In the genomic region with DNA sequence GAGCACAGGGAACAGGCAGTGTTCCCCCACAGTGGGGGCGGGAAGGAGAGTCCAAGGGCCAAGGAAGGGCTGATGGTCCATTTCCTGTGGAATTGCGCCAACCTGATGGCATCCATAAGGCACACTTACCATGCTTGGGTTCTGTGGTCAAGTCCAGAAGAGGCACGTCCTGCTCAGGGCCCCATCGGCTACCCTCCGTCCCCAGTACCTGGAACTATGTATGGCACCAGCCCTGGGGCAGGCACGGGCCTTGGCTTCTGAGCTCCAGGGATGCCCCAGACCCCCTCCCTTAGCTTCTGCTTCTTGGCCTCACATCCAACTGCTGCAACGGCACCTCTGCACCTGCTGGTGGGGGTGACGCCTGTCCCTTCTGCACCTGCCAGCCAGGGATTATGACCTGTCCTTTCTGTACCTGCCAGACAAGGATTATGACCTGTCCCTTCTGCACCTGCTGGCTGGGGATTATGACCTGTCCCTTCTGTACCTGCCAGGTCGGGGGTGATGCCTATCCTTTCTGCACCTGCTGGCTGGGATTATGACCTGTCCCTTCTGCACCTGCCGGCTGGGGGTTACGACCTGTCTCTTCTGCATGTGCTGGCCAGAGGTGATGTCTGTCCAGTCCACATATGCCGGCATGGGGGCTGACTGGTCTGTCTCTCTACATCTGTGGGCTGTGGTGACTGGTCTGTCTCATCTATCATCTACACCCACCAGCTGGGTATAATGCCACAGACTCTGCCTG, we compare ENCODE assay signal across 2 cellular contexts.
TF ChIP-seq lines count a peak whose summit lies in the region.

No MANE protein-coding gene starts in this region.

TF ChIP-seq in GM23338, 12 proteins besides CTCF, POLR2A, EP300 and RAD21 (continues in another document):
- TF ChIP-seq CREB1 (CRISPR knock-in tag; IDR thresholded peaks at IDR 0.05; ENCODE audit: low read depth): no peak
- TF ChIP-seq POLR2AphosphoS5 (IDR thresholded peaks at IDR 0.05; ENCODE audit: low read depth): no peak
- TF ChIP-seq, protein P1, sequence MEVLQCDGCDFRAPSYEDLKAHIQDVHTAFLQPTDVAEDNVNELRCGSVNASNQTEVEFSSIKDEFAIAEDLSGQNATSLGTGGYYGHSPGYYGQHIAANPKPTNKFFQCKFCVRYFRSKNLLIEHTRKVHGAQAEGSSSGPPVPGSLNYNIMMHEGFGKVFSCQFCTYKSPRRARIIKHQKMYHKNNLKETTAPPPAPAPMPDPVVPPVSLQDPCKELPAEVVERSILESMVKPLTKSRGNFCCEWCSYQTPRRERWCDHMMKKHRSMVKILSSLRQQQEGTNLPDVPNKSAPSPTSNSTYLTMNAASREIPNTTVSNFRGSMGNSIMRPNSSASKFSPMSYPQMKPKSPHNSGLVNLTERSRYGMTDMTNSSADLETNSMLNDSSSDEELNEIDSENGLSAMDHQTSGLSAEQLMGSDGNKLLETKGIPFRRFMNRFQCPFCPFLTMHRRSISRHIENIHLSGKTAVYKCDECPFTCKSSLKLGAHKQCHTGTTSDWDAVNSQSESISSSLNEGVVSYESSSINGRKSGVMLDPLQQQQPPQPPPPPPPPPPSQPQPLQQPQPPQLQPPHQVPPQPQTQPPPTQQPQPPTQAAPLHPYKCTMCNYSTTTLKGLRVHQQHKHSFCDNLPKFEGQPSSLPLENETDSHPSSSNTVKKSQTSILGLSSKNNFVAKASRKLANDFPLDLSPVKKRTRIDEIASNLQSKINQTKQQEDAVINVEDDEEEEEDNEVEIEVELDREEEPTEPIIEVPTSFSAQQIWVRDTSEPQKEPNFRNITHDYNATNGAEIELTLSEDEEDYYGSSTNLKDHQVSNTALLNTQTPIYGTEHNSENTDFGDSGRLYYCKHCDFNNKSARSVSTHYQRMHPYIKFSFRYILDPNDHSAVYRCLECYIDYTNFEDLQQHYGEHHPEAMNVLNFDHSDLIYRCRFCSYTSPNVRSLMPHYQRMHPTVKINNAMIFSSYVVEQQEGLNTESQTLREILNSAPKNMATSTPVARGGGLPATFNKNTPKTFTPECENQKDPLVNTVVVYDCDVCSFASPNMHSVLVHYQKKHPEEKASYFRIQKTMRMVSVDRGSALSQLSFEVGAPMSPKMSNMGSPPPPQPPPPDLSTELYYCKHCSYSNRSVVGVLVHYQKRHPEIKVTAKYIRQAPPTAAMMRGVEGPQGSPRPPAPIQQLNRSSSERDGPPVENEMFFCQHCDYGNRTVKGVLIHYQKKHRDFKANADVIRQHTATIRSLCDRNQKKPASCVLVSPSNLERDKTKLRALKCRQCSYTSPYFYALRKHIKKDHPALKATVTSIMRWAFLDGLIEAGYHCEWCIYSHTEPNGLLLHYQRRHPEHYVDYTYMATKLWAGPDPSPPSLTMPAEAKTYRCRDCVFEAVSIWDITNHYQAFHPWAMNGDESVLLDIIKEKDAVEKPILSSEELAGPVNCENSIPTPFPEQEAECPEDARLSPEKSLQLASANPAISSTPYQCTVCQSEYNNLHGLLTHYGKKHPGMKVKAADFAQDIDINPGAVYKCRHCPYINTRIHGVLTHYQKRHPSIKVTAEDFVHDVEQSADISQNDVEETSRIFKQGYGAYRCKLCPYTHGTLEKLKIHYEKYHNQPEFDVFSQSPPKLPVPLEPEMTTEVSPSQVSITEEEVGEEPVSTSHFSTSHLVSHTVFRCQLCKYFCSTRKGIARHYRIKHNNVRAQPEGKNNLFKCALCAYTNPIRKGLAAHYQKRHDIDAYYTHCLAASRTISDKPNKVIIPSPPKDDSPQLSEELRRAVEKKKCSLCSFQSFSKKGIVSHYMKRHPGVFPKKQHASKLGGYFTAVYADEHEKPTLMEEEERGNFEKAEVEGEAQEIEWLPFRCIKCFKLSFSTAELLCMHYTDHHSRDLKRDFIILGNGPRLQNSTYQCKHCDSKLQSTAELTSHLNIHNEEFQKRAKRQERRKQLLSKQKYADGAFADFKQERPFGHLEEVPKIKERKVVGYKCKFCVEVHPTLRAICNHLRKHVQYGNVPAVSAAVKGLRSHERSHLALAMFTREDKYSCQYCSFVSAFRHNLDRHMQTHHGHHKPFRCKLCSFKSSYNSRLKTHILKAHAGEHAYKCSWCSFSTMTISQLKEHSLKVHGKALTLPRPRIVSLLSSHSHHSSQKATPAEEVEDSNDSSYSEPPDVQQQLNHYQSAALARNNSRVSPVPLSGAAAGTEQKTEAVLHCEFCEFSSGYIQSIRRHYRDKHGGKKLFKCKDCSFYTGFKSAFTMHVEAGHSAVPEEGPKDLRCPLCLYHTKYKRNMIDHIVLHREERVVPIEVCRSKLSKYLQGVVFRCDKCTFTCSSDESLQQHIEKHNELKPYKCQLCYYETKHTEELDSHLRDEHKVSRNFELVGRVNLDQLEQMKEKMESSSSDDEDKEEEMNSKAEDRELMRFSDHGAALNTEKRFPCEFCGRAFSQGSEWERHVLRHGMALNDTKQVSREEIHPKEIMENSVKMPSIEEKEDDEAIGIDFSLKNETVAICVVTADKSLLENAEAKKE (CRISPR knock-in tag; IDR thresholded peaks at IDR 0.05): no peak
- no peak for TF ChIP-seq EZH2phosphoT487 (IDR thresholded peaks at IDR 0.05; ENCODE audit: unreplicated experiment)
- TF ChIP-seq, protein P2, sequence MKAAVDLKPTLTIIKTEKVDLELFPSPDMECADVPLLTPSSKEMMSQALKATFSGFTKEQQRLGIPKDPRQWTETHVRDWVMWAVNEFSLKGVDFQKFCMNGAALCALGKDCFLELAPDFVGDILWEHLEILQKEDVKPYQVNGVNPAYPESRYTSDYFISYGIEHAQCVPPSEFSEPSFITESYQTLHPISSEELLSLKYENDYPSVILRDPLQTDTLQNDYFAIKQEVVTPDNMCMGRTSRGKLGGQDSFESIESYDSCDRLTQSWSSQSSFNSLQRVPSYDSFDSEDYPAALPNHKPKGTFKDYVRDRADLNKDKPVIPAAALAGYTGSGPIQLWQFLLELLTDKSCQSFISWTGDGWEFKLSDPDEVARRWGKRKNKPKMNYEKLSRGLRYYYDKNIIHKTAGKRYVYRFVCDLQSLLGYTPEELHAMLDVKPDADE (IDR thresholded peaks at IDR 0.05): no peak
- no peak for TF ChIP-seq ZNF114 (CRISPR knock-in tag; IDR thresholded peaks at IDR 0.05)
- TF ChIP-seq JUNB (IDR thresholded peaks at IDR 0.05; ENCODE audit: unreplicated experiment): no peak
- TF ChIP-seq STAT1 (IDR thresholded peaks at IDR 0.05; ENCODE audit: unreplicated experiment): no peak
- TF ChIP-seq NANOG (IDR thresholded peaks at IDR 0.05; ENCODE audit: borderline replicate concordance): no peak

TF ChIP-seq in IMR-90, 13 proteins besides CTCF, POLR2A, EP300 and RAD21:
- TF ChIP-seq MXI1 (IDR thresholded peaks at IDR 0.05; ENCODE audit: borderline replicate concordance, low read depth, low read length) (no peak), FOS (IDR thresholded peaks at IDR 0.05; ENCODE audit: low read depth, low read length) (no peak), BHLHE40 (IDR thresholded peaks at IDR 0.05; ENCODE audit: low read depth, low read length) (no peak), RFX5 (IDR thresholded peaks at IDR 0.05; ENCODE audit: low read depth, low read length) (no peak), CHD1 (IDR thresholded peaks at IDR 0.05; ENCODE audit: low read depth, low read length) (no peak), NFE2L2 (IDR thresholded peaks at IDR 0.05; ENCODE audit: low read depth, low read length) (no peak)
- TF ChIP-seq, protein P3, sequence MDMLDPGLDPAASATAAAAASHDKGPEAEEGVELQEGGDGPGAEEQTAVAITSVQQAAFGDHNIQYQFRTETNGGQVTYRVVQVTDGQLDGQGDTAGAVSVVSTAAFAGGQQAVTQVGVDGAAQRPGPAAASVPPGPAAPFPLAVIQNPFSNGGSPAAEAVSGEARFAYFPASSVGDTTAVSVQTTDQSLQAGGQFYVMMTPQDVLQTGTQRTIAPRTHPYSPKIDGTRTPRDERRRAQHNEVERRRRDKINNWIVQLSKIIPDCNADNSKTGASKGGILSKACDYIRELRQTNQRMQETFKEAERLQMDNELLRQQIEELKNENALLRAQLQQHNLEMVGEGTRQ (IDR thresholded peaks at IDR 0.05; ENCODE audit: low read depth, low read length): no peak
